In the genomic region with DNA sequence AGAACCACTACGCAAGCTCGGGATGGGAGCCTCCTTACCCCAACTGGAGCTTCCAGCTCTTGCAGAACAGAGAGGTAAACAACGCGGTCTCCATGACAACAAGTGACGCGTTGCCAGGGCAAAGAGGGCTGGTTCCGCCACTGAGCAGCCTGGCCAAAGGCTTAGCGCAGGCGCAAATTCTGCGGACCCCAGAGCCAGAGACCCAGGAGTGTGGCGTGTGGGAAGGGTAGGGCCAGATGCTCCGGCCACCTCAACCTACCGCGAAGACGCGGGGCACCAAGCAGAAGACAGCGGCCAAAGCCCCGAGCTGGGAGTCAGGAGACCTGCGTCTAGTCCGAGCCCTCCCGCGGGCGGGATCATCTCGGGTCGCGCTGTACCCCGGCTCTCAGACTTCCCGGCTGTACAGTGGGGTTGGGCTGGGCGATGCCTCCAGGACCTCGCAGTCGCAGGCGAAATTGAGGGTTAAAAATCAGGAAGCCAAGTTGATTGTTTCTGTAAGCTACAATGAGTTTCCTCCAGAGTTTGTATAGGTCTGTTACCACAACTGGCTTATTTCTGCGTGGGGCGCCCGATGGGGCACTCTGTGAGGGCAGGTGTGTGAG, we compare ENCODE assay signal across 8 cellular contexts. TPM values are rescaled to one million over a fixed set of nuclear protein-coding genes. Genes with fewer than 3 reads are reported as not detected.
DNase-seq lines count a peak whose midpoint lies in the region; ATAC-seq and TF ChIP-seq lines count a peak whose summit lies in the region.

TSS of gene TEKT1 (minus strand) at position 68 of the 602 bp plus-strand sequence. CDS start 1,353 bp downstream, outside the sequence.

- CTCF ChIA-PET in CD8-positive, alpha-beta memory T cell (lab: Charles Lee) = interaction anchor here (0.7 to 2.5 kb wide), 2 partner anchors 11 to 173 kb away, joined by 4 to 16 read pairs; no protein-coding TSS in a partner anchor

- POLR2A ChIA-PET in CD8-positive, alpha-beta memory T cell (lab: Charles Lee) = interaction anchor here (0.6 kb wide), 1 partner anchor 79 kb away, joined by 3 read pairs; no protein-coding TSS in a partner anchor

- peak within 1 kb of the TSS in 7 of 8 donors; percentile 22 to 95 (median 89) for H3K27ac Mint-ChIP-seq in CD8-positive, alpha-beta memory T cell

- H3K27ac ChIP-seq in CD8-positive, alpha-beta memory T cell (ENCODE audit: low read depth, low read length) = peak within 1 kb of the TSS; percentile 12
- no peak within 1 kb of the TSS for H3K27ac ChIP-seq in coronary artery

- no peaks in the 10 kb centered on the region for H3K9me3 Mint-ChIP-seq in CD8-positive, alpha-beta memory T cell

- H3K36me3 Mint-ChIP-seq in CD8-positive, alpha-beta memory T cell = no peaks in the 10 kb centered on the region

- ATAC-seq in GM21529 (IDR thresholded peaks at IDR 0.05; ENCODE audit: unreplicated experiment) (no peak), GM19395 (IDR thresholded peaks at IDR 0.05; ENCODE audit: unreplicated experiment) (no peak)

- no peaks in the 10 kb centered on the region for H3K36me3 ChIP-seq in CD8-positive, alpha-beta memory T cell (ENCODE audit: insufficient read depth, low read length)
- H3K36me3 ChIP-seq in kidney epithelial cell (ENCODE audit: control insufficient read depth, insufficient read depth, low read length) = no peaks in the 10 kb centered on the region

- H3K27me3 ChIP-seq in CD8-positive, alpha-beta memory T cell (ENCODE audit: insufficient read depth, low read length, poor library complexity, severe bottlenecking) = peaks cover 33% of the 10 kb centered on the region
- H3K27me3 ChIP-seq in kidney epithelial cell (ENCODE audit: control insufficient read depth, insufficient read depth, low read length) = peaks cover 24% of the 10 kb centered on the region

- H3K27me3 Mint-ChIP-seq in CD8-positive, alpha-beta memory T cell = peaks cover 47 to 77% of the 10 kb centered on the region in 2 donors

- peak within 1 kb of the TSS; percentile 5 to 91 (median 83) for H3K4me3 Mint-ChIP-seq in CD8-positive, alpha-beta memory T cell

- H3K4me3 ChIP-seq in CD8-positive, alpha-beta memory T cell (ENCODE audit: low read length) = peak within 1 kb of the TSS; percentile 42
- H3K4me3 ChIP-seq in coronary artery (peak within 1 kb of the TSS; percentile 65), kidney epithelial cell (ENCODE audit: low read depth, low read length) (peak within 1 kb of the TSS; percentile 18)

- no peaks in the 10 kb centered on the region for H3K9me3 ChIP-seq in CD8-positive, alpha-beta memory T cell (ENCODE audit: low read length)

- H3K4me1 Mint-ChIP-seq in CD8-positive, alpha-beta memory T cell = peaks cover 10 to 17% (median 17%) of the 10 kb centered on the region in 3 donors

- no peak for TF ChIP-seq CTCF in coronary artery (IDR thresholded peaks at IDR 0.05)
- no peak for TF ChIP-seq CTCF in kidney epithelial cell (IDR thresholded peaks at IDR 0.05; ENCODE audit: insufficient read depth, low read length, poor library complexity, severe bottlenecking)

- peak; percentile 49 to 86 (median 71) for DNase-seq in CD8-positive, alpha-beta memory T cell
- DNase-seq in HuH-7 (ENCODE audit: low spot score) (peak; percentile 54), coronary artery (ENCODE audit: low spot score) (peak; percentile 77), kidney epithelial cell (ENCODE audit: low read depth) (peak; percentile 43)
- peak; percentile 54 to 61 for DNase-seq in activated CD4-positive, alpha-beta T cell treated with anti-CD3 and anti-CD28 coated beads for 4 hours
- DNase-seq in stimulated activated CD4-positive, alpha-beta T cell treated with anti-CD3 and anti-CD28 coated beads, Interleukin-15, amount 100 ng/mL, for 24 hours = peak; percentile 74

- H3K4me1 ChIP-seq in CD8-positive, alpha-beta memory T cell (ENCODE audit: insufficient read depth, low read length) = peaks cover 8% of the 10 kb centered on the region

RNA-seq across cellular contexts. Expression of gene TEKT1, which starts in this region (rescaled TPM):
- total RNA-seq in CD8-positive, alpha-beta memory T cell = not detected
- not detected for polyA plus RNA-seq in CD8-positive, alpha-beta memory T cell
- total RNA-seq in kidney epithelial cell = not detected in 2 replicates

Comparison
In these comparisons a context has a peak if more than half of its experiments do, and no peak if none do; other contexts are left out.
1. Peak in DNase-seq, H3K4me3 ChIP-seq and H3K27ac ChIP-seq in CD8-positive, alpha-beta memory T cell; RNA of the gene not detected or under 1 TPM.
2. Peak in DNase-seq and H3K4me3 ChIP-seq in kidney epithelial cell; RNA of the gene not detected or under 1 TPM.